ENCODE assay signal across 26 cellular contexts in the genomic region with DNA sequence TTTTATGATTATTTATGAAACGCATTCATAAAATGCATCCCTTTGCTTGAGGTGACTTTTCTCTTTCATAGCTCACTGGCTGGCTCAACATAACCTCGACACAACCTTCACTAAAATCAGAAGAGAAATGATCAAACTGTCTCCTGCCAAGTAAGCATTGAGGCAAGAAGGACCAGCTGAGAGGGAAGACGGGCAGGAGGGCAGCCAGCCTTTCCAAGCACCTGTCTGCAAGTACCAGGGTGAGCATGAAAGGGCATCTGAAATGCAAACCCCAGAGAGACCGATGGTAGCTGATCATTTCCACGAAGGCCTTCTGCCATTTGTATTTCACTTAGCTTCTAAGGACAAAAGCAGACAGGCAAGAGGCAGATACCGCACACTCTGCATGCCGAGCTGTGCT.
"Had no signal": no experiment of that assay in that cellular context is flagged by ENCODE, and none has a peak within 500 bp of the region (broad histone marks: within the 10 kb centered on the region; RNA-seq: fewer than 3 reads in every experiment).

No MANE protein-coding gene starts in this region.

- H3K27ac ChIP-seq: esophagus squamous epithelium, heart right ventricle, lower lobe of right lung, neutrophil, parathyroid adenoma, prostate gland, right atrium auricular region, sigmoid colon, testis, tibial artery, upper lobe of left lung had no signal

- H3K9me3 ChIP-seq: esophagus squamous epithelium, heart right ventricle, lower lobe of right lung, neutrophil, prostate gland, right atrium auricular region, sigmoid colon, testis, tibial artery, upper lobe of left lung had no signal

- H3K27ac Mint-ChIP-seq: effector memory CD8-positive, alpha-beta T cell; natural killer cell; stimulated activated memory B cell treated with anti-CD40 and anti-IgM and Interleukin-4, amounts not matched to agents 10 μg/mL and 1 μg/mL and 100 μg/mL, for 72 hours had no signal

- H3K4me3 ChIP-seq: esophagus squamous epithelium, heart right ventricle, lower lobe of right lung, prostate gland, right atrium auricular region, sigmoid colon, testis, tibial artery, upper lobe of left lung had no signal

- DNase-seq: cortex of kidney; effector memory CD8-positive, alpha-beta T cell; erythroblast; esophagus squamous epithelium; foreskin melanocyte; glutamatergic neuron; heart right ventricle; hippocampal formation; kidney glomerular epithelial cell; left ventricle myocardium superior; natural killer cell; sigmoid colon; stimulated activated CD4-positive, alpha-beta T cell treated with anti-CD3 and anti-CD28 coated beads, Interleukin-2, amount 100 ng/mL, for 24 hours; stimulated activated CD4-positive, alpha-beta T cell treated with anti-CD3 and anti-CD28 coated beads, Interleukin-4, amount 100 ng/mL, for 24 hours; stimulated activated naive CD8-positive, alpha-beta T cell treated with anti-CD3 and anti-CD28 coated beads, Interleukin-15, Interleukin-2, amounts not matched to agents 100 U/mL and 50 U/mL, for 24 hours; substantia nigra; testis; tibial artery; upper lobe of left lung had no signal

- H3K9me3 Mint-ChIP-seq: effector memory CD8-positive, alpha-beta T cell; natural killer cell; stimulated activated memory B cell treated with anti-CD40 and anti-IgM and Interleukin-4, amounts not matched to agents 10 μg/mL and 1 μg/mL and 100 μg/mL, for 72 hours had no signal

- H3K27me3 ChIP-seq: esophagus squamous epithelium, neutrophil, right atrium auricular region, sigmoid colon, testis, upper lobe of left lung had no signal

- H2AFZ ChIP-seq: parathyroid adenoma had no signal

- H3K79me2 ChIP-seq: parathyroid adenoma had no signal

- H3K36me3 ChIP-seq: esophagus squamous epithelium, lower lobe of right lung, prostate gland, right atrium auricular region, sigmoid colon, tibial artery, upper lobe of left lung had no signal

- H3K36me3 Mint-ChIP-seq: natural killer cell had no signal

- H3K27me3 Mint-ChIP-seq: effector memory CD8-positive, alpha-beta T cell; stimulated activated memory B cell treated with anti-CD40 and anti-IgM and Interleukin-4, amounts not matched to agents 10 μg/mL and 1 μg/mL and 100 μg/mL, for 72 hours had no signal

- H3K4me1 ChIP-seq: lower lobe of right lung, parathyroid adenoma, prostate gland, right atrium auricular region, testis had no signal

- ATAC-seq: effector memory CD8-positive, alpha-beta T cell; heart right ventricle; left colon; left ventricle myocardium superior; lower lobe of right lung; natural killer cell; stimulated activated memory B cell treated with anti-CD40 and anti-IgM and Interleukin-4, amounts not matched to agents 10 μg/mL and 1 μg/mL and 100 μg/mL, for 72 hours; stimulated activated naive CD8-positive, alpha-beta T cell treated with anti-CD3 and anti-CD28 coated beads, Interleukin-15, Interleukin-2, amounts not matched to agents 100 U/mL and 50 U/mL, for 24 hours had no signal

- H3K4me3 Mint-ChIP-seq: effector memory CD8-positive, alpha-beta T cell; natural killer cell; stimulated activated memory B cell treated with anti-CD40 and anti-IgM and Interleukin-4, amounts not matched to agents 10 μg/mL and 1 μg/mL and 100 μg/mL, for 72 hours had no signal

- H3K9ac ChIP-seq: parathyroid adenoma had no signal
